Comparison of ENCODE assay signal across 8 cellular contexts in genomic region chr15:78872972-78873795, GRCh38. TPM values are rescaled to one million over a fixed set of nuclear protein-coding genes. Genes with fewer than 3 reads are reported as not detected.
DNase-seq lines count a peak whose midpoint lies in the region; TF ChIP-seq lines count a peak whose summit lies in the region.

No MANE protein-coding gene starts in this region.

- peak; percentile 32 for TF ChIP-seq CTCF in neutrophil (IDR thresholded peaks at IDR 0.05)

- peak; percentile 63 for TF ChIP-seq POLR2A in Raji (IDR thresholded peaks at IDR 0.05; ENCODE audit: insufficient read depth, low read depth, low read length)

- H3K36me3 ChIP-seq in H7 (replicated peaks; ENCODE audit: control insufficient read depth, insufficient read depth, low read length) (no peaks in the 10 kb centered on the region), neutrophil (no peaks in the 10 kb centered on the region), subcutaneous abdominal adipose tissue (ENCODE audit: control insufficient read depth in 5 of 5, insufficient read depth in 5 of 5, low read length in 5 of 5) (no peaks in the 10 kb centered on the region)

- DNase-seq in G401 (ENCODE audit: low spot score) (peak; percentile 73), H7 (peak; percentile 88), M059J (ENCODE audit: low read depth) (peak; percentile 90), foreskin melanocyte (peak; percentile 96)
- DNase-seq in activated gamma-delta T cell treated with anti-CD3 and anti-CD28 coated beads, Interleukin-2, amount 50 U/mL, for 16 hours (ENCODE audit: low read depth), result peak; percentile 85

- H3K4me3 ChIP-seq in H7 (ENCODE audit: insufficient read depth, low read depth, low read length) (peak overlapping the region; percentile 78), neutrophil (ENCODE audit: low read depth in 1 of 2, low read length in 1 of 2) (peak overlapping the region; percentile 77 to 99), subcutaneous abdominal adipose tissue (ENCODE audit: low read depth in 1 of 5, low read length in 5 of 5) (peak overlapping the region; percentile 95 to 98 (median 97))

- no peaks in the 10 kb centered on the region for H3K27me3 ChIP-seq in H7 (ENCODE audit: control insufficient read depth, insufficient read depth, low read length)
- no peaks in the 10 kb centered on the region for H3K27me3 ChIP-seq in neutrophil
- no peaks in the 10 kb centered on the region for H3K27me3 ChIP-seq in subcutaneous abdominal adipose tissue (ENCODE audit: control insufficient read depth in 5 of 5, insufficient read depth in 4 of 5, low read length in 5 of 5)

- H3K4me1 ChIP-seq in neutrophil (ENCODE audit: control insufficient read depth in 1 of 2, insufficient read depth in 1 of 2, low read depth in 1 of 2, low read length in 1 of 2) (peaks cover 21 to 34% of the 10 kb centered on the region in 2 experiments), subcutaneous abdominal adipose tissue (ENCODE audit: control insufficient read depth in 5 of 5, insufficient read depth in 5 of 5, low read length in 5 of 5) (peaks cover 0 to 51% (median 43%) of the 10 kb centered on the region in 5 donors)

- peak overlapping the region; percentile 87 to 100 (median 99) for H3K9ac ChIP-seq in subcutaneous abdominal adipose tissue (ENCODE audit: low read length in 5 of 5)

- H3K9me3 ChIP-seq in neutrophil (no peaks in the 10 kb centered on the region), subcutaneous abdominal adipose tissue (ENCODE audit: control insufficient read depth in 5 of 5, low read length in 5 of 5) (no peaks in the 10 kb centered on the region)

- in situ Hi-C loops in G401 (cut with HindIII; ENCODE audit: low sequenced_read_pairs), result no loop called here

- H3K27ac ChIP-seq in neutrophil (peak overlapping the region; percentile 94), subcutaneous abdominal adipose tissue (ENCODE audit: low read depth, low read length) (peak overlapping the region; percentile 98)

RNA-seq across cellular contexts. Expression of gene MORF4L1, which starts 0.5 kb away (rescaled TPM):
- total RNA-seq in G401 (2014; rRNA removed; shearing (Covaris generic)), result 654 and 661 TPM in 2 replicates
- 235 and 339 TPM in 2 replicates for total RNA-seq in H7 (2014; rRNA removed; shearing (Covaris generic))
- 225 and 272 TPM in 2 replicates for total RNA-seq in M059J (2014; rRNA removed; shearing (Covaris generic))

Comparison
In these comparisons a context has a peak if more than half of its experiments do, and no peak if none do; other contexts are left out.
1. Peak in every context shown above with its lines: DNase-seq, H3K4me3 ChIP-seq and H3K27ac ChIP-seq.